In genomic region chr22:36331306-36331911, GRCh38 we compare ENCODE assay signal across 8 cellular contexts. TPM values are rescaled to one million over a fixed set of nuclear protein-coding genes. Genes with fewer than 3 reads are reported as not detected.
A peak's percentile ranks its signal among the peaks of the same experiment; 100 is the strongest.
DNase-seq lines count a peak whose midpoint lies in the region; ATAC-seq and TF ChIP-seq lines count a peak whose summit lies in the region.

No MANE protein-coding gene starts in this region.

- TF ChIP-seq CTCF in ascending aorta (IDR thresholded peaks at IDR 0.05) (no peak), spleen (IDR thresholded peaks at IDR 0.05 in 8 of 11, conservative IDR thresholded peaks at IDR 0.05 in 3 of 11) (peak in 2 of 11 experiments; percentile 9 to 19)

- H3K27me3 ChIP-seq in HUES6 (ENCODE audit: control insufficient read depth, insufficient read depth, low read length) (no peaks in the 10 kb centered on the region), ascending aorta (no peaks in the 10 kb centered on the region), iPS-18a (ENCODE audit: control insufficient read depth, insufficient read depth, low read length) (no peaks in the 10 kb centered on the region), spleen (replicated peaks in 1 of 7) (no peaks in the 10 kb centered on the region)

- TF ChIP-seq POLR2A in spleen (IDR thresholded peaks at IDR 0.05), result no peak

- H3K4me3 ChIP-seq in HUES6 (ENCODE audit: low read depth, low read length), result no peak overlapping the region; the same call in 1 of the 2 replicates
- peak overlapping the region; percentile 5 to 40 for H3K4me3 ChIP-seq in ascending aorta
- no peak overlapping the region for H3K4me3 ChIP-seq in iPS-18a (ENCODE audit: low read length)
- H3K4me3 ChIP-seq in spleen, result peak overlapping the region in 6 of 8 donors; percentile 4 to 59 (median 19)

- ATAC-seq in GM19397 (IDR thresholded peaks at IDR 0.05; ENCODE audit: unreplicated experiment) (peak; percentile 56), GM21515 (IDR thresholded peaks at IDR 0.05; ENCODE audit: unreplicated experiment) (no peak)

- intact Hi-C loops in ascending aorta (cut with DNase I), result no loop called here
- intact Hi-C loops in spleen (cut with DNase I; ENCODE audit: low total_unique reads), result loop anchor here (10.0 kb wide), 1 partner anchor 53 kb away; the partner anchor contains the start of gene MYH9

- H3K36me3 ChIP-seq in HUES6 (ENCODE audit: control insufficient read depth, insufficient read depth, low read length), result peaks cover 72% of the 10 kb centered on the region
- peaks cover 32 to 51% of the 10 kb centered on the region in 2 donors for H3K36me3 ChIP-seq in ascending aorta
- peaks cover 19% of the 10 kb centered on the region for H3K36me3 ChIP-seq in iPS-18a (ENCODE audit: control insufficient read depth, low read depth, low read length)
- peaks cover 0 to 89% (median 54%) of the 10 kb centered on the region in 6 donors for H3K36me3 ChIP-seq in spleen

- H3K4me1 ChIP-seq in HUES6 (ENCODE audit: control insufficient read depth, insufficient read depth, low read length) (peaks cover 83% of the 10 kb centered on the region), ascending aorta (peaks cover 81 to 96% of the 10 kb centered on the region in 2 donors), iPS-18a (ENCODE audit: control insufficient read depth, low read depth, low read length) (peaks cover 62% of the 10 kb centered on the region), spleen (peaks cover 96 to 100% (median 100%) of the 10 kb centered on the region in 6 donors)

- H3K9ac ChIP-seq in HUES6 (ENCODE audit: low read length) (peak overlapping the region; percentile 82), iPS-18a (ENCODE audit: low read length) (peak overlapping the region; percentile 39)

- H3K27ac ChIP-seq in HUES6 (ENCODE audit: low read depth, low read length) (peak overlapping the region; percentile 75), ascending aorta (peak overlapping the region; percentile 98 to 99), iPS-18a (ENCODE audit: low read length) (peak overlapping the region; percentile 86), spleen (peak overlapping the region; percentile 89 to 97 (median 94))

- H3K9me3 ChIP-seq in HUES6 (ENCODE audit: control insufficient read depth, insufficient read depth, low read depth, low read length) (no peaks in the 10 kb centered on the region), ascending aorta (no peaks in the 10 kb centered on the region), iPS-18a (ENCODE audit: control insufficient read depth, low read depth, low read length) (no peaks in the 10 kb centered on the region), spleen (no peaks in the 10 kb centered on the region)

- DNase-seq in C1 segment of cervical spinal cord (lab: John Stamatoyannopoulos, UW) (peak in 11 of 14 donors; percentile 8 to 81 (median 39)), SW480 (ENCODE audit: low spot score) (peak; percentile 99), ascending aorta (ENCODE audit: low spot score in 2 of 2) (peak; percentile 90 to 96), spleen (peak; percentile 97)

- WGBS in spleen, 5 donors, result 2 to 6% (median 5%) methylated on average over 9 to 11 of the region's 11 CpGs

RNA-seq across cellular contexts. Expression of gene MYH9, which starts 56.4 kb away (rescaled TPM):
- total RNA-seq in ascending aorta (1,114 TPM), spleen (1,000 to 10,000 TPM in 4 of 7 donors, 100 to 1,000 TPM in 3; 575 to 1,376 (median 1,013) TPM)
- polyA plus RNA-seq in spleen, result 100 to 1,000 TPM in 1 of 3 donors, 10 to 100 TPM in 2; 59.8 to 166 (median 71.1) TPM

Comparison
In these comparisons a context has a peak if more than half of its experiments do, and no peak if none do; other contexts are left out.
1. DNase-seq: peak in every context shown above with its lines; median percentile 99 in SW480; 97 in spleen; 93 in ascending aorta; 39 in C1 segment of cervical spinal cord.
2. H3K4me3 ChIP-seq: peak in ascending aorta (2 of 2) and spleen (6 of 8); none in HUES6 (single experiment) and iPS-18a (single experiment).
3. Peak in every context shown above with its lines, with median percentiles within 50 percentile points of each other: H3K27ac ChIP-seq.